8 cellular contexts compared by ENCODE assay signal in genomic region chr2:26043862-26044736, GRCh38. TPM values are rescaled to one million over a fixed set of nuclear protein-coding genes. Genes with fewer than 3 reads are reported as not detected.
DNase-seq lines count a peak whose midpoint lies in the region; ATAC-seq and TF ChIP-seq lines count a peak whose summit lies in the region.

No MANE protein-coding gene starts in this region.

- peaks cover 51% of the 10 kb centered on the region for H3K4me1 Mint-ChIP-seq in activated CD4-positive, alpha-beta T cell treated with anti-CD3 and anti-CD28 coated beads for 36 hours

- H3K36me3 ChIP-seq in stomach = peaks cover 0 to 22% (median 3%) of the 10 kb centered on the region in 4 donors

- peaks cover 20% of the 10 kb centered on the region for H3K36me3 Mint-ChIP-seq in activated CD4-positive, alpha-beta T cell treated with anti-CD3 and anti-CD28 coated beads for 36 hours (ENCODE audit: low read depth)

- peak; percentile 85 for ATAC-seq in activated CD4-positive, alpha-beta T cell treated with anti-CD3 and anti-CD28 coated beads for 36 hours
- no peak for ATAC-seq in HG03439 (IDR thresholded peaks at IDR 0.05; ENCODE audit: unreplicated experiment)

- intact Hi-C loops in activated CD4-positive, alpha-beta T cell treated with anti-CD3 and anti-CD28 coated beads for 36 hours (cut with DNase I, micrococcal nuclease) = loop anchor here (1.0 to 2.0 kb wide), 3 partner anchors 9 to 25 kb away; partner anchors contain the start of gene RAB10 (in 1 of the 2)
- intact Hi-C loops in stomach (cut with DNase I; ENCODE audit: low total_unique reads) = no loop called here

- peaks cover 23 to 70% (median 56%) of the 10 kb centered on the region in 4 donors for H3K4me1 ChIP-seq in stomach

- H3K27ac ChIP-seq in RWPE1 (peak overlapping the region; percentile 64), stomach (peak overlapping the region in 3 of 5 donors; percentile 11 to 66 (median 27))

- H3K27ac Mint-ChIP-seq in activated CD4-positive, alpha-beta T cell treated with anti-CD3 and anti-CD28 coated beads for 36 hours = peak overlapping the region; percentile 40

- H3K27me3 ChIP-seq in stomach = no peaks in the 10 kb centered on the region

- POLR2A ChIA-PET in activated CD4-positive, alpha-beta T cell treated with anti-CD3 and anti-CD28 coated beads for 36 hours (lab: Charles Lee) = no interaction called here
- POLR2A ChIA-PET in RWPE1 (lab: Yijun Ruan, JAX; ENCODE audit: low non-redundant PET) = no interaction called here

- TF ChIP-seq CTCF in RWPE1 (conservative IDR thresholded peaks at IDR 0.05; ENCODE audit: low read depth) (no peak), stomach (IDR thresholded peaks at IDR 0.05) (no peak)

- WGBS in stomach, 5 donors = 32 to 47% (median 38%) methylated on average over 8 of the region's 8 CpGs

- TF ChIP-seq EP300 in stomach (IDR thresholded peaks at IDR 0.05) = no peak

- no peaks in the 10 kb centered on the region for H3K27me3 Mint-ChIP-seq in activated CD4-positive, alpha-beta T cell treated with anti-CD3 and anti-CD28 coated beads for 36 hours

- H3K4me3 ChIP-seq in stomach = peak overlapping the region in 3 of 4 donors; percentile 1 to 16 (median 7)

- no peaks in the 10 kb centered on the region for H3K9me3 ChIP-seq in stomach

- peak; percentile 34 for DNase-seq in activated CD4-positive, alpha-beta T cell treated with anti-CD3 and anti-CD28 coated beads for 36 hours
- DNase-seq in activated CD4-positive, alpha-beta T cell treated with anti-CD3 and anti-CD28 coated beads for 1 hour = no peak
- DNase-seq in RWPE1 (ENCODE audit: low spot score) (peak; percentile 21), globus pallidus (ENCODE audit: low spot score) (peak; percentile 7), stomach (peak; percentile 49), activated gamma-delta T cell treated with Interleukin-2 at 50 U/mL for 16 hours (no peak), SHP77 treated with DMSO at 0.1 percent for 48 hours (lab: John Stamatoyannopoulos, UW) (no peak)

- no peaks in the 10 kb centered on the region for H3K9me3 Mint-ChIP-seq in activated CD4-positive, alpha-beta T cell treated with anti-CD3 and anti-CD28 coated beads for 36 hours (ENCODE audit: low read depth)

- H3K4me3 Mint-ChIP-seq in activated CD4-positive, alpha-beta T cell treated with anti-CD3 and anti-CD28 coated beads for 36 hours = peak overlapping the region; percentile 17

- CTCF ChIA-PET in activated CD4-positive, alpha-beta T cell treated with anti-CD3 and anti-CD28 coated beads for 36 hours (lab: Charles Lee) = interaction anchor here (1.4 kb wide), 1 partner anchor 9 kb away, joined by 4 read pairs; no protein-coding TSS in a partner anchor
- CTCF ChIA-PET in RWPE1 (lab: Yijun Ruan, JAX) = no interaction called here

- TF ChIP-seq POLR2A in stomach (IDR thresholded peaks at IDR 0.05) = no peak

RNA-seq across cellular contexts. Expression of gene RAB10, which starts 10.2 kb away (rescaled TPM):
- 100 to 1,000 TPM; 103 to 160 TPM for total RNA-seq in activated CD4-positive, alpha-beta T cell treated with anti-CD3 and anti-CD28 coated beads for 36 hours
- total RNA-seq in stomach = 100 to 1,000 TPM in 3 of 5 donors, 10 to 100 TPM in 2; 22.2 to 591 (median 106) TPM
- polyA plus RNA-seq in stomach = 10 to 100 TPM; 39.3 to 60.8 (median 60.2) TPM

Comparison
In these comparisons a context has a peak if more than half of its experiments do, and no peak if none do; other contexts are left out.
1. DNase-seq: peak in activated CD4-positive, alpha-beta T cell treated with anti-CD3 and anti-CD28 coated beads for 36 hours (single experiment), RWPE1 (single experiment), globus pallidus (single experiment) and stomach (single experiment); none in activated CD4-positive, alpha-beta T cell treated with anti-CD3 and anti-CD28 coated beads for 1 hour (single experiment), activated gamma-delta T cell treated with Interleukin-2 at 50 U/mL for 16 hours (single experiment) and SHP77 treated with DMSO at 0.1 percent for 48 hours (single experiment).